ENCODE assay signal across 19 cellular contexts in genomic region chr19:29546583-29547190, GRCh38. TPM values are rescaled to one million over a fixed set of nuclear protein-coding genes. Genes with fewer than 3 reads are reported as not detected.
"Had no signal": no experiment of that assay in that cellular context is flagged by ENCODE, and none has a peak within 500 bp of the region (broad histone marks: within the 10 kb centered on the region; RNA-seq: fewer than 3 reads in every experiment).

No MANE protein-coding gene starts in this region.

- DNase-seq: activated CD4-positive, alpha-beta memory T cell treated with anti-CD3 and anti-CD28 coated beads for 36 hours; activated naive CD4-positive, alpha-beta T cell treated with anti-CD3 and anti-CD28 coated beads for 36 hours; adrenal gland; caudate nucleus; cortex of kidney; effector CD8-positive, alpha-beta T cell; gastrocnemius medialis; heart right ventricle; left ventricle myocardium inferior; mesenchymal stem cell; stimulated activated CD4-positive, alpha-beta T cell treated with anti-CD3 and anti-CD28 coated beads, Interleukin-2, amount 100 ng/mL, for 24 hours; stimulated activated naive CD4-positive, alpha-beta T cell treated with Interleukin-2 at 50 U/mL for 16 hours; testis had no signal

- H3K9me3 ChIP-seq: adrenal gland, gastrocnemius medialis, pancreas, testis had no signal

- FAIRE-seq: keratinocyte, pancreas had no signal

- H3K4me3 ChIP-seq: adrenal gland, gastrocnemius medialis, heart right ventricle, left ventricle myocardium inferior, neural progenitor cell, pancreas, testis had no signal

- H3K27me3 ChIP-seq: adrenal gland, gastrocnemius medialis, neural progenitor cell, pancreas, testis had no signal

- H3K36me3 Mint-ChIP-seq: activated CD4-positive, alpha-beta memory T cell treated with anti-CD3 and anti-CD28 coated beads for 36 hours; neural progenitor cell had no signal

- H3K9ac ChIP-seq: neural progenitor cell had no signal

- H3K27ac Mint-ChIP-seq: activated CD4-positive, alpha-beta memory T cell treated with anti-CD3 and anti-CD28 coated beads for 36 hours; activated naive CD4-positive, alpha-beta T cell treated with anti-CD3 and anti-CD28 coated beads for 36 hours; activated T-helper 1 cell treated with anti-CD3 and anti-CD28 coated beads, Interleukin-12 subunit alpha, Interleukin-12 subunit beta, Interleukin-2, Interleukin-4 antibody, amounts not matched to agents 30 ng/mL and 10 ng/mL and 1 ng/mL, durations not matched to agents 14 hours and 24 hours and 36 hours; neural progenitor cell; T-helper 2 cell treated with Interferon-gamma antibody and Interleukin-4, amounts not matched to agents 5 μg/mL and 100 μg/mL, for 36 hours had no signal

- H3K4me1 ChIP-seq: adrenal gland, gastrocnemius medialis, heart right ventricle, left ventricle myocardium inferior, neural progenitor cell, pancreas, testis had no signal

- H3K27ac ChIP-seq: adrenal gland, gastrocnemius medialis, heart right ventricle, left ventricle myocardium inferior, neural progenitor cell, pancreas, testis had no signal

- H3K36me3 ChIP-seq: adrenal gland, gastrocnemius medialis, heart right ventricle, left ventricle myocardium inferior, neural progenitor cell, pancreas had no signal

- H3K4me3 Mint-ChIP-seq: activated CD4-positive, alpha-beta memory T cell treated with anti-CD3 and anti-CD28 coated beads for 36 hours; activated naive CD4-positive, alpha-beta T cell treated with anti-CD3 and anti-CD28 coated beads for 36 hours; activated T-helper 1 cell treated with anti-CD3 and anti-CD28 coated beads, Interleukin-12 subunit alpha, Interleukin-12 subunit beta, Interleukin-2, Interleukin-4 antibody, amounts not matched to agents 30 ng/mL and 10 ng/mL and 1 ng/mL, durations not matched to agents 14 hours and 24 hours and 36 hours; neural progenitor cell; T-helper 2 cell treated with Interferon-gamma antibody and Interleukin-4, amounts not matched to agents 5 μg/mL and 100 μg/mL, for 36 hours had no signal

- H3K4me1 Mint-ChIP-seq: neural progenitor cell had no signal

- H3K9me3 Mint-ChIP-seq: activated CD4-positive, alpha-beta memory T cell treated with anti-CD3 and anti-CD28 coated beads for 36 hours; activated naive CD4-positive, alpha-beta T cell treated with anti-CD3 and anti-CD28 coated beads for 36 hours; activated T-helper 1 cell treated with anti-CD3 and anti-CD28 coated beads, Interleukin-12 subunit alpha, Interleukin-12 subunit beta, Interleukin-2, Interleukin-4 antibody, amounts not matched to agents 30 ng/mL and 10 ng/mL and 1 ng/mL, durations not matched to agents 14 hours and 24 hours and 36 hours; T-helper 2 cell treated with Interferon-gamma antibody and Interleukin-4, amounts not matched to agents 5 μg/mL and 100 μg/mL, for 36 hours had no signal

RNA-seq across cellular contexts. Expression of gene VSTM2B, which starts 20.9 kb away (rescaled TPM):
- total RNA-seq: activated CD4-positive, alpha-beta memory T cell treated with anti-CD3 and anti-CD28 coated beads for 36 hours; activated naive CD4-positive, alpha-beta T cell treated with anti-CD3 and anti-CD28 coated beads for 36 hours; activated T-helper 1 cell treated with anti-CD3 and anti-CD28 coated beads, Interleukin-12 subunit alpha, Interleukin-12 subunit beta, Interleukin-2, Interleukin-4 antibody, amounts not matched to agents 30 ng/mL and 10 ng/mL and 1 ng/mL, durations not matched to agents 14 hours and 24 hours and 36 hours; adrenal gland; gastrocnemius medialis; heart right ventricle; left ventricle myocardium inferior; pancreas; urinary bladder had no signal
- polyA plus RNA-seq: heart right ventricle, keratinocyte, urinary bladder had no signal
